16 cellular contexts compared by ENCODE assay signal in the genomic region with DNA sequence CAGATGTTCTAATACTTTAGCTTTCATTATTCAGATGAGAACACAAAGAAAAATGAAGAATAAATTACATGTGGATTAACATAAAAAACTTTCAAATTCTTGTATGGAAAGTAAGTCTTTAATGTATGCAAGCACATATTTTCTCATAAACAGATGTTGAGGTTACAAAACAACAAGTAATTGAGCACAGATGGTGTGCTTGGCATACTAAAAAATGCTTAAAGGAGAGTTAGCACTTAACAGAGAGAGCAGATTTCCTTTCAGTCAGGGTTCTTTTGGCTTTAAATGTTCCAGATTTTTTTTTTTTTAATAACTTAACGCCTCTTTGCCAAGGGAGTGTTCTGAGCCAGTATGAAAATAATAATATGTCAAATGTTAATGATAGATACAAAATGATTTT.
"Had no signal": no experiment of that assay in that cellular context is flagged by ENCODE, and none has a peak within 500 bp of the region (broad histone marks: within the 10 kb centered on the region; RNA-seq: fewer than 3 reads in every experiment).

No MANE protein-coding gene starts in this region.

- H3K4me1 ChIP-seq: ascending aorta, breast epithelium, foreskin keratinocyte, tibial artery had no signal

- H3K27ac ChIP-seq: ascending aorta, breast epithelium, epithelial cell of prostate, foreskin keratinocyte, left ventricle myocardium inferior, tibial artery had no signal

- H3K9me3 ChIP-seq: ascending aorta, breast epithelium, left ventricle myocardium inferior, tibial artery had no signal

- H3K36me3 ChIP-seq: ascending aorta, breast epithelium, left ventricle myocardium inferior, tibial artery had no signal

- H3K27me3 ChIP-seq: ascending aorta, breast epithelium, foreskin keratinocyte, tibial artery had no signal

- H3K4me3 ChIP-seq: ascending aorta, breast epithelium, left ventricle myocardium inferior, tibial artery had no signal

- DNase-seq: activated naive CD4-positive, alpha-beta T cell treated with Interleukin-2 at 50 U/mL for 16 hours; activated T-cell treated with anti-CD3 and anti-CD28 coated beads for 4 hours; dermis blood vessel endothelial cell; foreskin keratinocyte; glutamatergic neuron; hypothalamus; kidney; left ventricle myocardium inferior; natural killer cell; retina; stimulated activated naive B cell treated with anti-CD40 and anti-IgM and Interleukin-4, amounts not matched to agents 10 μg/mL and 1 μg/mL and 100 μg/mL, for 72 hours; tibial artery had no signal

- ATAC-seq: activated CD4-positive, CD25-positive, alpha-beta regulatory T cell treated with anti-CD3 and anti-CD28 coated beads, Interleukin-2, amount 50 U/mL, for 24 hours; foreskin keratinocyte; natural killer cell; stimulated activated naive B cell treated with anti-CD40 and anti-IgM and Interleukin-4, amounts not matched to agents 10 μg/mL and 1 μg/mL and 100 μg/mL, for 72 hours had no signal
